Comparison of ENCODE assay signal across 8 cellular contexts in the genomic region with DNA sequence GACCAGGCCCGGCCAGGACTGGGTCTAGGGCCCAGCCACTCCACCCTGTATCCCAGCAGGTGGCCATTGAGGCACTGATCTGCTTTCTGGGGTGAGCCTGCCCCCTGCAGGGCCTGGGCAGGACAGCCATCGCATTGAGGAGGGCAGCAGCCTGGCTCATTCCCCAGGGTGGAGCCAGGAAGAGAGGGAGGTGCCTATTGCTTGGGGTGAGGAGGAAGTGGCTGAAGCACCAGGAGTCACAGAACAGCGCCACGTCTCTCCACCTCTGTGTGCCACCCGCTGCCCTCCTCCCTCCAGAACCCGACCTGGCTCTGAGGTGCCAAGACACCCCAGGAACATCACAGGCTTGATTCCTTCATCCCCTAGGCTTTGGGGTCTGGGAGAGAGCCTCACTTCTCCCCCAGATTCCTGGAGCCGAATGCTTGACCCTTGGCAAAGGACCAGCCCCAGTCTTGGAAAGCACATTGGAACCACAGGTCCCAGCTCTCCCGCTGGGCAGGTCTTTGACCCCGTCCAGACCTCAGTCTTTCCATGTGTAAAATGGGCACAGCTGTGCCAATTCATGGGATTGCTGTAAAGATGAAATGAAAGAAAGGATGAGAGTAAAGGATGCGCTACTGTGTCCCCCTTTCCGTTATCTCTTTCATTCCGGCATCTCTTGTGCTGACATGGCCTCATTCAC. TPM values are rescaled to one million over a fixed set of nuclear protein-coding genes. Genes with fewer than 3 reads are reported as not detected.
DNase-seq lines count a peak whose midpoint lies in the region; FAIRE-seq and TF ChIP-seq lines count a peak whose summit lies in the region.

No MANE protein-coding gene starts in this region.

- DNase-seq in A673 (ENCODE audit: low spot score) = peak; percentile 85
- DNase-seq in GM12892 (ENCODE audit: insufficient read length) = peak; percentile 64
- peak; percentile 90 for DNase-seq in HT1080 (ENCODE audit: low read depth)
- DNase-seq in SHP77 treated with DMSO at 0.1 percent for 48 hours (lab: John Stamatoyannopoulos, UW) = peak; percentile 34
- DNase-seq in activated T-helper 9 cell treated with anti-CD3 and anti-CD28 coated beads, Interleukin-2, amount 50 U/mL, for 16 hours (ENCODE audit: low read depth) = peak; percentile 34
- DNase-seq in glomerular endothelial cell (ENCODE audit: extremely low read depth, low read depth, low spot score) = peak; percentile 31
- DNase-seq in pulmonary artery endothelial cell (ENCODE audit: low read depth, low spot score) = peak; percentile 61
- no peak for DNase-seq in NCI-H2171 (lab: John Stamatoyannopoulos, UW)

- peak; percentile 69 for FAIRE-seq in GM12892 (lab: Jason Lieb, UNC)

- POLR2A ChIA-PET in A673 (lab: Charles Lee; ENCODE audit: low non-redundant PET) = no interaction called here

- BruUV-seq in A673 (replicated peaks; lab: Mats Ljungman, UMichigan) = no TSS peak

- H3K4me3 ChIP-seq in A673 (ENCODE audit: low read depth, low read length, poor library complexity, severe bottlenecking) = no peak overlapping the region

- H3K27me3 ChIP-seq in A673 (replicated peaks; ENCODE audit: insufficient read depth, low read depth, low read length, poor library complexity) = no peaks in the 10 kb centered on the region

- intact Hi-C loops in A673 (cut with micrococcal nuclease; ENCODE audit: unreplicated experiment) = loop anchor here (2.0 to 5.0 kb wide), 2 partner anchors 350 to 586 kb away; a partner anchor contains a TSS

- CTCF ChIA-PET in A673 (lab: Charles Lee) = interaction anchor here (0.6 kb wide), 2 partner anchors 166 to 590 kb away, joined by 3 to 6 read pairs; no protein-coding TSS in a partner anchor

- no peaks in the 10 kb centered on the region for H3K36me3 ChIP-seq in A673 (ENCODE audit: insufficient read depth, low read length, poor library complexity, severe bottlenecking)

- H3K9me3 ChIP-seq in A673 (ENCODE audit: low read depth, low read length, poor library complexity, severe bottlenecking) = no peaks in the 10 kb centered on the region

- TF ChIP-seq CTCF in A673 (conservative IDR thresholded peaks at IDR 0.05; ENCODE audit: low read depth, low read length) = peak; percentile 68

- peaks cover 4% of the 10 kb centered on the region for H3K4me1 ChIP-seq in A673 (ENCODE audit: insufficient read depth, low read length, poor library complexity, severe bottlenecking)

- no peak for TF ChIP-seq POLR2A in GM12892 (IDR thresholded peaks at IDR 0.05; ENCODE audit: low read depth, low read length)

- no peak overlapping the region for H3K27ac ChIP-seq in A673 (ENCODE audit: low read depth, low read length, poor library complexity, severe bottlenecking)

RNA-seq across cellular contexts. Expression of a gene that starts 7.2 kb away (rescaled TPM):
- total RNA-seq in A673 (2021) (not detected in 2 replicates), glomerular endothelial cell (not detected in 2 replicates), pulmonary artery endothelial cell (not detected in 2 replicates)
- polyA plus RNA-seq in GM12892 (2012; ENCODE audit: missing spikeins) = not detected
- total RNA-seq in HT1080 (2014; rRNA removed; shearing (Covaris generic)) = not detected in 2 replicates
- not detected in 2 replicates for polyA plus RNA-seq in HT1080 (2015; cell fraction: cytosol; rRNA removed)
- polyA plus RNA-seq in HT1080 (2015; cell fraction: nucleus; rRNA removed) = not detected in 2 replicates

RNA-seq across cellular contexts. Expression of a gene that starts 8.5 kb away (rescaled TPM):
- total RNA-seq in A673 (2021) (not detected in 2 replicates), glomerular endothelial cell (not detected in 2 replicates), pulmonary artery endothelial cell (not detected in 2 replicates)
- polyA plus RNA-seq in GM12892 (2012; ENCODE audit: missing spikeins) = not detected
- total RNA-seq in HT1080 (2014; rRNA removed; shearing (Covaris generic)) = not detected in 2 replicates
- polyA plus RNA-seq in HT1080 (2015; cell fraction: cytosol; rRNA removed) = not detected in 2 replicates
- not detected in 2 replicates for polyA plus RNA-seq in HT1080 (2015; cell fraction: nucleus; rRNA removed)

RNA-seq across cellular contexts. Expression of a gene that starts 16.0 kb away (rescaled TPM):
- total RNA-seq in A673 (2021) (not detected in 2 replicates), glomerular endothelial cell (not detected in 2 replicates), pulmonary artery endothelial cell (not detected in 2 replicates)
- not detected for polyA plus RNA-seq in GM12892 (2012; ENCODE audit: missing spikeins)
- total RNA-seq in HT1080 (2014; rRNA removed; shearing (Covaris generic)) = not detected in 2 replicates
- polyA plus RNA-seq in HT1080 (2015; cell fraction: cytosol; rRNA removed) = not detected in 2 replicates
- polyA plus RNA-seq in HT1080 (2015; cell fraction: nucleus; rRNA removed) = not detected in 2 replicates

RNA-seq across cellular contexts. Expression of a gene that starts 21.7 kb away (rescaled TPM):
- not detected in 2 replicates for total RNA-seq in A673 (2021)
- not detected for polyA plus RNA-seq in GM12892 (2012; ENCODE audit: missing spikeins)
- 6.8 and 10.9 TPM in 2 replicates for total RNA-seq in HT1080 (2014; rRNA removed; shearing (Covaris generic))
- polyA plus RNA-seq in HT1080 (2015; cell fraction: cytosol; rRNA removed) = 35.6 and 38.9 TPM in 2 replicates
- 65.4 and 66.6 TPM in 2 replicates for polyA plus RNA-seq in HT1080 (2015; cell fraction: nucleus; rRNA removed)
- 3.4 and 11.4 TPM in 2 replicates for total RNA-seq in glomerular endothelial cell
- 1.6 and 3.4 TPM in 2 replicates for total RNA-seq in pulmonary artery endothelial cell

RNA-seq across cellular contexts. Expression of a gene that starts 29.8 kb away (rescaled TPM):
- total RNA-seq in A673 (2021) = not detected in 2 replicates
- not detected for polyA plus RNA-seq in GM12892 (2012; ENCODE audit: missing spikeins)
- not detected in 2 replicates for total RNA-seq in HT1080 (2014; rRNA removed; shearing (Covaris generic))
- 0.06 and 0.30 TPM in 2 replicates for polyA plus RNA-seq in HT1080 (2015; cell fraction: cytosol; rRNA removed)
- polyA plus RNA-seq in HT1080 (2015; cell fraction: nucleus; rRNA removed) = not detected in 2 replicates
- total RNA-seq in glomerular endothelial cell = not detected in 2 replicates
- not detected in 2 replicates for total RNA-seq in pulmonary artery endothelial cell
